In genomic region chr3:127851899-127852298, GRCh38 we compare ENCODE assay signal across 21 cellular contexts. TPM values are rescaled to one million over a fixed set of nuclear protein-coding genes. Genes with fewer than 3 reads are reported as not detected.
A peak's percentile ranks its signal among the peaks of the same experiment; 100 is the strongest.
DNase-seq lines count a peak whose midpoint lies in the region; ATAC-seq, FAIRE-seq and TF ChIP-seq lines count a peak whose summit lies in the region.
"Had no signal": no experiment of that assay in that cellular context is flagged by ENCODE, and none has a peak within 500 bp of the region (broad histone marks: within the 10 kb centered on the region; RNA-seq: fewer than 3 reads in every experiment).

No MANE protein-coding gene starts in this region.

- TF ChIP-seq RAD21 in HepG2 (CRISPR knock-in tag; IDR thresholded peaks at IDR 0.05): no peak

- no peak overlapping the region for H3K4me2 ChIP-seq in HepG2 (ENCODE audit: low read depth, low read length)
- H3K4me2 ChIP-seq: KMS-11 had no signal

- H3K9ac ChIP-seq in HepG2 (ENCODE audit: insufficient read depth, low read depth, low read length): no peak overlapping the region
- H3K9ac ChIP-seq: KMS-11 had no signal

- no peak overlapping the region for H3K4me3 ChIP-seq in HepG2 (replicated peaks in 1 of 3; ENCODE audit: insufficient read depth in 1 of 3, low read depth in 2 of 3, low read length in 3 of 3)
- H3K4me3 ChIP-seq: esophagus squamous epithelium, tibial artery had no signal

- no peak for TF ChIP-seq POLR2A in HepG2 (IDR thresholded peaks at IDR 0.05; ENCODE audit: insufficient read depth in 1 of 2, low read depth in 2 of 2, low read length in 2 of 2)

- no peak overlapping the region for H3K27ac Mint-ChIP-seq in activated T-cell treated with anti-CD3 and anti-CD28 coated beads, Interleukin-2, amount 50 U/mL, for 24 hours
- H3K27ac Mint-ChIP-seq: activated naive CD8-positive, alpha-beta T cell; B cell; memory B cell; nephron; stimulated activated memory B cell treated with anti-CD40 and anti-IgM and Interleukin-4, amounts not matched to agents 10 μg/mL and 1 μg/mL and 100 μg/mL, for 72 hours had no signal

- no peak overlapping the region for H3K27ac ChIP-seq in HepG2 (ENCODE audit: extremely low read length, insufficient read depth, low read length)
- H3K27ac ChIP-seq: esophagus squamous epithelium, KMS-11, tibial artery had no signal

- no peaks in the 10 kb centered on the region for H3K36me3 ChIP-seq in HepG2 (replicated peaks in 1 of 2; ENCODE audit: control insufficient read depth in 1 of 2, insufficient read depth in 2 of 2, low read length in 2 of 2)
- H3K36me3 ChIP-seq: esophagus squamous epithelium, tibial artery had no signal

- no peak for ATAC-seq in HepG2
- ATAC-seq: activated T-cell treated with anti-CD3 and anti-CD28 coated beads, Interleukin-2, amount 50 U/mL, for 4 hours; stimulated activated memory B cell treated with anti-CD40 and anti-IgM and Interleukin-4, amounts not matched to agents 10 μg/mL and 1 μg/mL and 100 μg/mL, for 72 hours had no signal

- H3K27me3 Mint-ChIP-seq in activated T-cell treated with anti-CD3 and anti-CD28 coated beads, Interleukin-2, amount 50 U/mL, for 24 hours: peaks cover 13% of the 10 kb centered on the region
- H3K27me3 Mint-ChIP-seq: B cell had no signal

- no TSS peak for BruUV-seq in HepG2 (replicated peaks; lab: Mats Ljungman, UMichigan)

- H2AFZ ChIP-seq in HepG2 (ENCODE audit: low read length): no peak overlapping the region

- no peak for TF ChIP-seq CTCF in HepG2 (CRISPR knock-in tag; IDR thresholded peaks at IDR 0.05)

- in situ Hi-C loops in HepG2 (cut with HindIII; ENCODE audit: extremely low pct_ligation_motif_present, low pct_unique_long_range_greater_than_20kb): loop anchor here (10.0 kb wide), 1 partner anchor 113 kb away; no protein-coding TSS in a partner anchor

- no peaks in the 10 kb centered on the region for H3K4me1 Mint-ChIP-seq in activated T-cell treated with anti-CD3 and anti-CD28 coated beads, Interleukin-2, amount 50 U/mL, for 24 hours (ENCODE audit: low read depth)
- H3K4me1 Mint-ChIP-seq: B cell, memory B cell had no signal

- H3K27me3 ChIP-seq in HepG2 (ENCODE audit: control insufficient read depth in 1 of 2, insufficient read depth in 2 of 2, low read length in 2 of 2): peaks cover 0 to 28% of the 10 kb centered on the region in 2 experiments; a peak in 2 of 5 replicates
- H3K27me3 ChIP-seq: esophagus squamous epithelium, tibial artery had no signal

- DNase-seq in NCI-H146 (lab: John Stamatoyannopoulos, UW) (peak; percentile 97), NCI-H345 (lab: John Stamatoyannopoulos, UW) (peak; percentile 68), cerebellar cortex (ENCODE audit: low spot score) (peak; percentile 94), retina (peak; percentile 53), HepG2 (ENCODE audit: low spot score) (no peak), T-helper 1 cell (no peak)
- no peak for DNase-seq in activated T-cell treated with anti-CD3 and anti-CD28 coated beads, Interleukin-2, amount 50 U/mL, for 24 hours
- DNase-seq: activated CD4-positive, alpha-beta T cell treated with anti-CD3 and anti-CD28 coated beads, Interleukin-2, amount 50 U/mL, for 48 hours; activated T-cell treated with anti-CD3 and anti-CD28 coated beads, Interleukin-2, amount 50 U/mL, for 4 hours; Calu3; esophagus squamous epithelium; islet precursor cell; NK-92 treated with Interleukin-12 subunit alpha and Interleukin-12 subunit beta, amount 100 ng/mL, for 24 hours; RPMI8226; tibial artery had no signal

- TF ChIP-seq EP300 in HepG2 (IDR thresholded peaks at IDR 0.05; ENCODE audit: low read depth in 2 of 2, low read length in 2 of 2) (no peak), HepG2 (CRISPR knock-in tag; IDR thresholded peaks at IDR 0.05; ENCODE audit: borderline replicate concordance) (no peak)

- no peaks in the 10 kb centered on the region for H3K4me1 ChIP-seq in HepG2 (ENCODE audit: insufficient read depth, low read length)
- H3K4me1 ChIP-seq: tibial artery had no signal

- no peaks in the 10 kb centered on the region for H3K79me2 ChIP-seq in HepG2 (ENCODE audit: insufficient read depth, low read length)

- no peaks in the 10 kb centered on the region for H3K9me3 ChIP-seq in HepG2 (ENCODE audit: low read length)
- H3K9me3 ChIP-seq: esophagus squamous epithelium, tibial artery had no signal

- no peak for FAIRE-seq in HepG2 (lab: Jason Lieb, UNC)

- no peaks in the 10 kb centered on the region for H3K36me3 Mint-ChIP-seq in activated T-cell treated with anti-CD3 and anti-CD28 coated beads, Interleukin-2, amount 50 U/mL, for 24 hours (ENCODE audit: low read depth)
- H3K36me3 Mint-ChIP-seq: activated naive CD8-positive, alpha-beta T cell; memory B cell; stimulated activated memory B cell treated with anti-CD40 and anti-IgM and Interleukin-4, amounts not matched to agents 10 μg/mL and 1 μg/mL and 100 μg/mL, for 72 hours had no signal

- H4K20me1 ChIP-seq in HepG2 (ENCODE audit: insufficient read depth, low read length): no peaks in the 10 kb centered on the region

- H3K9me3 Mint-ChIP-seq in activated T-cell treated with anti-CD3 and anti-CD28 coated beads, Interleukin-2, amount 50 U/mL, for 24 hours: no peaks in the 10 kb centered on the region
- H3K9me3 Mint-ChIP-seq: activated T-cell treated with anti-CD3 and anti-CD28 coated beads, Interleukin-2, amount 50 U/mL, for 4 hours; memory B cell; nephron; stimulated activated memory B cell treated with anti-CD40 and anti-IgM and Interleukin-4, amounts not matched to agents 10 μg/mL and 1 μg/mL and 100 μg/mL, for 72 hours had no signal

- CTCF ChIA-PET in HepG2 (lab: Yijun Ruan, JAX; ENCODE audit: low intra/inter-chr PET ratio, low total read pairs): no interaction called here

- POLR2A ChIA-PET in HepG2 (lab: Yijun Ruan, JAX): no interaction called here

- intact Hi-C loops in HepG2 (cut with micrococcal nuclease; ENCODE audit: unreplicated experiment): loop anchor here (2.0 kb wide), 1 partner anchor 119 kb away; no protein-coding TSS in a partner anchor

- no peak overlapping the region for H3K4me3 Mint-ChIP-seq in activated T-cell treated with anti-CD3 and anti-CD28 coated beads, Interleukin-2, amount 50 U/mL, for 24 hours
- H3K4me3 Mint-ChIP-seq: activated naive CD8-positive, alpha-beta T cell; activated T-cell treated with anti-CD3 and anti-CD28 coated beads, Interleukin-2, amount 50 U/mL, for 4 hours; B cell; memory B cell; nephron; stimulated activated memory B cell treated with anti-CD40 and anti-IgM and Interleukin-4, amounts not matched to agents 10 μg/mL and 1 μg/mL and 100 μg/mL, for 72 hours had no signal

- 43% methylated on average over 5 of the region's 9 CpGs for WGBS in HepG2 (ENCODE audit: low lambda C conversion rate)

TF ChIP-seq in HepG2, 621 proteins besides CTCF, POLR2A, EP300 and RAD21 (continues in another document):
- TF ChIP-seq ZNF558 (CRISPR knock-in tag; IDR thresholded peaks at IDR 0.05; ENCODE audit: borderline replicate concordance) (no peak), RBM39 (IDR thresholded peaks at IDR 0.05; ENCODE audit: low read depth, low read length, poor library complexity, severe bottlenecking) (no peak), MXD4 (CRISPR knock-in tag; IDR thresholded peaks at IDR 0.05) (no peak)

RNA-seq across cellular contexts. Expression of gene MGLL, which starts 29.6 kb away (rescaled TPM):
- not detected in 2 replicates for total RNA-seq in HepG2 (2016; rRNA removed; fragmentation: Illumina TruSeq; extraction: Trizol)
- total RNA-seq in HepG2 (2016; cell fraction: cytosol; rRNA removed; fragmentation: Illumina TruSeq; extraction: Trizol; ENCODE audit: low read depth): not detected in 2 replicates
- not detected in 2 replicates for total RNA-seq in HepG2 (2016; cell fraction: insoluble cytoplasmic fraction; rRNA removed; fragmentation: Illumina TruSeq; extraction: Trizol)
- total RNA-seq in HepG2 (2016; cell fraction: membrane; rRNA removed; fragmentation: Illumina TruSeq; extraction: Trizol): not detected in 2 replicates
- total RNA-seq in HepG2 (2016; cell fraction: nucleus; rRNA removed; fragmentation: Illumina TruSeq; extraction: Trizol): not detected in 2 replicates
- polyA plus RNA-seq in HepG2 (2011; rRNA removed): not detected in 2 replicates
- polyA plus RNA-seq in HepG2 (2011; cell fraction: cytosol; rRNA removed): 0.08 TPM in 1 of 2 replicates, not detected in the other
- polyA plus RNA-seq in HepG2 (2011; cell fraction: nucleus; rRNA removed): 0.09 TPM in 1 of 2 replicates, not detected in the other
- 0.04 TPM in 1 of 2 replicates, not detected in the other for polyA plus RNA-seq in HepG2 (2012)
- not detected in 2 replicates for polyA plus RNA-seq in HepG2 (2016; cell fraction: cytosol; fragmentation: Illumina TruSeq; extraction: Trizol; ENCODE audit: low read depth)
- polyA plus RNA-seq in HepG2 (2016; cell fraction: insoluble cytoplasmic fraction; fragmentation: Illumina TruSeq; extraction: Trizol; ENCODE audit: low read depth): not detected in 2 replicates
- polyA plus RNA-seq in HepG2 (2016; cell fraction: membrane; fragmentation: Illumina TruSeq; extraction: Trizol; ENCODE audit: low read depth): not detected in 2 replicates
- not detected in 2 replicates for polyA plus RNA-seq in HepG2 (2016; cell fraction: nucleus; fragmentation: Illumina TruSeq; extraction: Trizol; ENCODE audit: insufficient read depth, low read depth)
- polyA minus RNA-seq in HepG2 (2011; rRNA and poly(A)+ RNA removed; ENCODE audit: low replicate concordance): 47.9 TPM in 1 of 2 replicates, not detected in the other
- polyA minus RNA-seq in HepG2 (2011; cell fraction: cytosol; rRNA and poly(A)+ RNA removed): 0.26 TPM in 1 of 2 replicates, not detected in the other
- polyA minus RNA-seq in HepG2 (2011; cell fraction: nucleus; rRNA and poly(A)+ RNA removed): 0.12 and 0.52 TPM in 2 replicates

Comparison
In these comparisons a context has a peak if more than half of its experiments do, and no peak if none do; other contexts are left out.
1. DNase-seq: peak in NCI-H146 (single experiment), NCI-H345 (single experiment), cerebellar cortex (single experiment) and retina (single experiment); none in HepG2 (single experiment), activated T-cell treated with anti-CD3 and anti-CD28 coated beads, Interleukin-2, amount 50 U/mL, for 24 hours (single experiment) and T-helper 1 cell (0 of 5).